22 cellular contexts compared by ENCODE assay signal in the genomic region with DNA sequence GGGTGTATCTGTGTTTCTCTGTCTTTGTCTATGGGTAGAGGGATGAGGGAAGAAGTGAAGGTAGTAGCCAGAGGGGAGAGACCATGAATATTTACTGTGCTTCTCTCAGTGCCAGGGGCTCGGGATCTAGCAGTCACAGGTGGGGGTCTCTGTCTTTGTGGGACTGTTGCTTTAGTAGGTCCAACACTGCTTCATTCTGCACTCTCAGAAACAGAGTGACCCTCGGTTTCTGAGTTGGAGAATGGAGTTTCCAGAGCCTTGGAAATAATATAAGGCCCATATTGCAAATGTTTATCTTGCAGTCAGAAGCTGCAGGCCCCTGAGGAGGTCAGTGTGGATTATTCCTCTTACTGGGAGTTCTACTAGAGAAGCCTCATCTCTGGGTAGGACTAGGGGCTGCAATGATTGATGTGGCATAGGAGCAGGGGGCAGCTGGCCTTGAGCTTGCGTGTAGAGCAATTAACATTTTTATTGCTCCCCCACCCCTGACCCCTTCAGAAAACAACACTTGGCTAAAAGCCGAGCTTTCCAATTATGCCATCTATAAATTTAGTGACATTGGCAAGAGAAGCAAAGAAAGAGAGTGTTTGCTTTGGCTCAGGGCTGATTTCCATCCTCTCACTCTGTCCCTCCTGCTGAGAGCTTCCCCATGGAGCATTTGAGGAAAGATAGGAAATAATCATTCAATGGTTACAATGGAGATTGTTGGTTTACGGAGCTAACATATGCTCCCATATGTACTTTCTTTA. TPM values are rescaled to one million over a fixed set of nuclear protein-coding genes. Genes with fewer than 3 reads are reported as not detected.
DNase-seq lines count a peak whose midpoint lies in the region; ATAC-seq and TF ChIP-seq lines count a peak whose summit lies in the region.
"Had no signal": no experiment of that assay in that cellular context is flagged by ENCODE, and none has a peak within 500 bp of the region (broad histone marks: within the 10 kb centered on the region; RNA-seq: fewer than 3 reads in every experiment).

No MANE protein-coding gene starts in this region.

- intact Hi-C loops in A673 (cut with micrococcal nuclease; ENCODE audit: unreplicated experiment): no loop called here
- intact Hi-C loops in CD4-positive, alpha-beta memory T cell (cut with micrococcal nuclease): no loop called here

- H3K27me3 Mint-ChIP-seq in CD4-positive, alpha-beta memory T cell: peaks cover 0 to 4% of the 10 kb centered on the region in 2 donors

- DNase-seq in A673 (ENCODE audit: low spot score) (peak; percentile 40), NCI-H1092 (lab: John Stamatoyannopoulos, UW) (peak; percentile 83), NCI-H2107 treated with DMSO at 0.1 percent for 48 hours (lab: John Stamatoyannopoulos, UW; ENCODE audit: unreplicated experiment) (peak; percentile 28), SHP77 treated with DMSO at 0.1 percent for 48 hours (lab: John Stamatoyannopoulos, UW) (peak; percentile 68), WERI-Rb-1 (no peak)
- DNase-seq in CD4-positive, alpha-beta memory T cell: no peak
- DNase-seq: head of caudate nucleus; HFFc6; mucosa of descending colon; NCI-H82; spleen; stimulated activated CD4-positive, alpha-beta T cell treated with anti-CD3 and anti-CD28 coated beads, Interleukin-4, amount 100 ng/mL, for 4 hours had no signal

- H3K4me1 ChIP-seq in A673 (ENCODE audit: insufficient read depth, low read length, poor library complexity, severe bottlenecking): no peaks in the 10 kb centered on the region
- no peaks in the 10 kb centered on the region for H3K4me1 ChIP-seq in CD4-positive, alpha-beta memory T cell (ENCODE audit: insufficient read depth, low read length)
- H3K4me1 ChIP-seq: A549; BLaER1 treated with 17β-estradiol and CSF1 and Interleukin-3, amounts not matched to agents 10 nM and 100 nM; spleen had no signal

- CTCF ChIA-PET in A673 (lab: Charles Lee): no interaction called here
- CTCF ChIA-PET in CD4-positive, alpha-beta memory T cell (lab: Charles Lee; ENCODE audit: partially characterized antibody): no interaction called here

- no peaks in the 10 kb centered on the region for H3K9me3 ChIP-seq in A673 (ENCODE audit: low read depth, low read length, poor library complexity, severe bottlenecking)
- H3K9me3 ChIP-seq in WERI-Rb-1 (ENCODE audit: severe bottlenecking): no peaks in the 10 kb centered on the region
- H3K9me3 ChIP-seq in CD4-positive, alpha-beta memory T cell (ENCODE audit: control insufficient read depth in 1 of 2, low read length in 2 of 2): no peaks in the 10 kb centered on the region
- H3K9me3 ChIP-seq: A549; BLaER1 treated with 17β-estradiol and CSF1 and Interleukin-3, amounts not matched to agents 10 nM and 100 nM; mucosa of descending colon; neutrophil; spleen had no signal

- no TSS peak for BruUV-seq in A673 (replicated peaks; lab: Mats Ljungman, UMichigan)

- no peaks in the 10 kb centered on the region for H3K36me3 ChIP-seq in A673 (ENCODE audit: insufficient read depth, low read length, poor library complexity, severe bottlenecking)
- no peaks in the 10 kb centered on the region for H3K36me3 ChIP-seq in WERI-Rb-1
- no peaks in the 10 kb centered on the region for H3K36me3 ChIP-seq in CD4-positive, alpha-beta memory T cell (ENCODE audit: insufficient read depth, low read length)
- H3K36me3 ChIP-seq: BLaER1 treated with 17β-estradiol and CSF1 and Interleukin-3, amounts not matched to agents 10 nM and 100 nM; neutrophil; spleen had no signal

- no peaks in the 10 kb centered on the region for H3K9me3 Mint-ChIP-seq in CD4-positive, alpha-beta memory T cell
- H3K9me3 Mint-ChIP-seq: activated T-helper 17 cell treated with anti-CD3 and anti-CD28 coated beads, Interleukin-2, amount 50 U/mL, for 72 hours; HFFc6 had no signal

- H3K4me3 ChIP-seq in A673 (ENCODE audit: low read depth, low read length, poor library complexity, severe bottlenecking) (no peak overlapping the region), WERI-Rb-1 (ENCODE audit: low read depth, low read length) (no peak overlapping the region)
- no peak overlapping the region for H3K4me3 ChIP-seq in CD4-positive, alpha-beta memory T cell (ENCODE audit: low read length in 2 of 2)
- H3K4me3 ChIP-seq: A549; BLaER1 treated with 17β-estradiol and CSF1 and Interleukin-3, amounts not matched to agents 10 nM and 100 nM; mucosa of descending colon; spleen had no signal

- no peak overlapping the region for H3K27ac Mint-ChIP-seq in CD4-positive, alpha-beta memory T cell
- H3K27ac Mint-ChIP-seq: activated T-helper 17 cell treated with anti-CD3 and anti-CD28 coated beads, Interleukin-2, amount 50 U/mL, for 72 hours; HFFc6 had no signal

- H3K4me3 Mint-ChIP-seq in CD4-positive, alpha-beta memory T cell: no peak overlapping the region
- H3K4me3 Mint-ChIP-seq: activated T-helper 17 cell treated with anti-CD3 and anti-CD28 coated beads, Interleukin-2, amount 50 U/mL, for 72 hours; brain; HFFc6 had no signal

- H3K36me3 Mint-ChIP-seq in CD4-positive, alpha-beta memory T cell: no peaks in the 10 kb centered on the region
- H3K36me3 Mint-ChIP-seq: brain had no signal

- H3K4me1 Mint-ChIP-seq in CD4-positive, alpha-beta memory T cell: no peaks in the 10 kb centered on the region
- H3K4me1 Mint-ChIP-seq: activated T-helper 17 cell treated with anti-CD3 and anti-CD28 coated beads, Interleukin-2, amount 50 U/mL, for 72 hours had no signal

- H3K27ac ChIP-seq in A673 (ENCODE audit: low read depth, low read length, poor library complexity, severe bottlenecking): no peak overlapping the region
- no peak overlapping the region for H3K27ac ChIP-seq in WERI-Rb-1
- H3K27ac ChIP-seq in CD4-positive, alpha-beta memory T cell (ENCODE audit: low read depth, low read length): no peak overlapping the region
- H3K27ac ChIP-seq: A549; BLaER1 treated with 17β-estradiol and CSF1 and Interleukin-3, amounts not matched to agents 10 nM and 100 nM; neutrophil; spleen had no signal

- POLR2A ChIA-PET in A673 (lab: Charles Lee; ENCODE audit: low non-redundant PET): no interaction called here
- POLR2A ChIA-PET in CD4-positive, alpha-beta memory T cell (lab: Charles Lee; ENCODE audit: partially characterized antibody): no interaction called here

- TF ChIP-seq CTCF in A673 (conservative IDR thresholded peaks at IDR 0.05; ENCODE audit: low read depth, low read length): no peak
- no peak for TF ChIP-seq CTCF in WERI-Rb-1 (IDR thresholded peaks at IDR 0.05; ENCODE audit: low read depth, low read length)

- ATAC-seq in GM19023 (IDR thresholded peaks at IDR 0.05; ENCODE audit: unreplicated experiment): no peak
- ATAC-seq in GM21381 (IDR thresholded peaks at IDR 0.05; ENCODE audit: unreplicated experiment): no peak
- ATAC-seq: A549; activated T-helper 17 cell treated with anti-CD3 and anti-CD28 coated beads, Interleukin-2, amount 50 U/mL, for 72 hours; mucosa of descending colon; Panc1; SK-N-SH treated with all-trans-retinoic acid at 6 μM for 48 hours had no signal

- H3K27me3 ChIP-seq in A673 (replicated peaks; ENCODE audit: insufficient read depth, low read depth, low read length, poor library complexity) (peaks cover 45% of the 10 kb centered on the region), WERI-Rb-1 (ENCODE audit: insufficient read depth, low read depth, severe bottlenecking) (no peaks in the 10 kb centered on the region)
- H3K27me3 ChIP-seq in CD4-positive, alpha-beta memory T cell (ENCODE audit: insufficient read depth, low read length): no peaks in the 10 kb centered on the region
- H3K27me3 ChIP-seq: BLaER1 treated with 17β-estradiol and CSF1 and Interleukin-3, amounts not matched to agents 10 nM and 100 nM; neutrophil; spleen had no signal

RNA-seq across cellular contexts. Expression of a gene that starts 55.0 kb away (rescaled TPM):
- total RNA-seq in A673 (2021): not detected in 2 replicates
- total RNA-seq in CD4-positive, alpha-beta memory T cell: not detected
- not detected for polyA plus RNA-seq in CD4-positive, alpha-beta memory T cell
- total RNA-seq: activated T-helper 17 cell treated with anti-CD3 and anti-CD28 coated beads, Interleukin-2, amount 50 U/mL, for 72 hours; HFFc6; liver; spleen had no signal
- polyA plus RNA-seq: A549, liver, spleen had no signal

Comparison
In these comparisons a context has a peak if more than half of its experiments do, and no peak if none do; other contexts are left out.
1. DNase-seq: peak in A673 (single experiment), NCI-H1092 (single experiment), NCI-H2107 treated with DMSO at 0.1 percent for 48 hours (single experiment) and SHP77 treated with DMSO at 0.1 percent for 48 hours (single experiment); none in WERI-Rb-1 (single experiment) and CD4-positive, alpha-beta memory T cell (0 of 5).